ENCODE assay signal across 22 cellular contexts in the genomic region with DNA sequence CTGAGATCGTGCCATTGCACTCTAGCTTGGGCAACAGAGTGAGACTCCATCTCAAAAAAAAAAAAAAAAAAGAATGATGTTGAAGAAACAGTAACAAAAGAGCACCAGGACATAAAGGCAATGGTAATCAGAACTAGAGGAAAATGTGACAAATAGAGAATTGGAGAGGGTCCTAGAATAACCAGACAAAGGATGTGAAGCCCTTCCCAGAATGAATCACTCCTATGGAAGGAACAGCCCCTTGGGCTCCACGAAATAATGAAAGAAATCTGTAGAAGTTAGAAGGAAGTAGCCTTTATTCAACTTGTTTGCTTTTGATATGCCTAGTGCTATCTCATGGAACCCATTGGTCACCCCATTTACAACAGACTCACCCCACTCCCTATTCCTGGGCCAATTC.
"Had no signal": no experiment of that assay in that cellular context is flagged by ENCODE, and none has a peak within 500 bp of the region (broad histone marks: within the 10 kb centered on the region; RNA-seq: fewer than 3 reads in every experiment).

No MANE protein-coding gene starts in this region.

- H3K27ac ChIP-seq: epithelial cell of prostate, esophagus muscularis mucosa, heart left ventricle, ovary, suprapubic skin, tibial artery, upper lobe of left lung, uterus had no signal

- FAIRE-seq: colon, endometrium, frontal cortex, islet of Langerhans, small intestine had no signal

- H3K4me1 ChIP-seq: heart left ventricle, suprapubic skin, upper lobe of left lung, uterus had no signal

- H3K27me3 ChIP-seq: esophagus muscularis mucosa, heart left ventricle, ovary, suprapubic skin, tibial artery, upper lobe of left lung, uterus had no signal

- H3K4me3 ChIP-seq: esophagus muscularis mucosa, heart left ventricle, mucosa of descending colon, ovary, suprapubic skin, tibial artery, upper lobe of left lung, uterus had no signal

- H3K9me3 ChIP-seq: esophagus muscularis mucosa, heart left ventricle, mucosa of descending colon, ovary, suprapubic skin, tibial artery, upper lobe of left lung, uterus had no signal

- H3K36me3 ChIP-seq: esophagus muscularis mucosa, heart left ventricle, ovary, suprapubic skin, tibial artery, upper lobe of left lung, uterus had no signal

- DNase-seq: effector CD8-positive, alpha-beta T cell; heart left ventricle; hippocampal formation; kidney glomerular epithelial cell; mammary epithelial cell; mucosa of descending colon; natural killer cell; ovary; right cardiac atrium; small intestine; stimulated activated CD4-positive, alpha-beta T cell treated with anti-CD3 and anti-CD28 coated beads, Interleukin-12 subunit alpha, Interleukin-12 subunit beta, amount 100 ng/mL, for 4 hours; stimulated activated naive CD4-positive, alpha-beta T cell; tibial artery; upper lobe of left lung; uterus had no signal
